30 cellular contexts compared by ENCODE assay signal in genomic region chr6:121559611-121560269, GRCh38.
"Had no signal": no experiment of that assay in that cellular context is flagged by ENCODE, and none has a peak within 500 bp of the region (broad histone marks: within the 10 kb centered on the region; RNA-seq: fewer than 3 reads in every experiment).

No MANE protein-coding gene starts in this region.

- H3K4me3 Mint-ChIP-seq: naive thymus-derived CD4-positive, alpha-beta T cell; natural killer cell; nephron progenitor cell; neural crest cell; stimulated activated memory B cell treated with anti-CD40 and anti-IgM and Interleukin-4, amounts not matched to agents 10 μg/mL and 1 μg/mL and 100 μg/mL, for 72 hours; stimulated activated naive CD8-positive, alpha-beta T cell treated with anti-CD3 and anti-CD28 coated beads, Interleukin-15, amount 100 ng/mL, for 72 hours; type B pancreatic cell had no signal

- H3K36me3 Mint-ChIP-seq: natural killer cell; stimulated activated memory B cell treated with anti-CD40 and anti-IgM and Interleukin-4, amounts not matched to agents 10 μg/mL and 1 μg/mL and 100 μg/mL, for 72 hours; type B pancreatic cell had no signal

- H3K9me3 ChIP-seq: neutrophil, pancreas, right lobe of liver, testis had no signal

- H3K4me1 Mint-ChIP-seq: naive thymus-derived CD4-positive, alpha-beta T cell; natural killer cell; nephron progenitor cell; neural crest cell; stimulated activated memory B cell treated with anti-CD40 and anti-IgM and Interleukin-4, amounts not matched to agents 10 μg/mL and 1 μg/mL and 100 μg/mL, for 72 hours; stimulated activated naive CD8-positive, alpha-beta T cell treated with anti-CD3 and anti-CD28 coated beads, Interleukin-15, amount 100 ng/mL, for 72 hours had no signal

- H3K27me3 Mint-ChIP-seq: stimulated activated memory B cell treated with anti-CD40 and anti-IgM and Interleukin-4, amounts not matched to agents 10 μg/mL and 1 μg/mL and 100 μg/mL, for 72 hours; stimulated activated naive CD8-positive, alpha-beta T cell treated with anti-CD3 and anti-CD28 coated beads, Interleukin-15, amount 100 ng/mL, for 72 hours; type B pancreatic cell had no signal

- ATAC-seq: naive thymus-derived CD4-positive, alpha-beta T cell; natural killer cell; pancreas; psoas muscle; right cardiac atrium; right lobe of liver; stimulated activated memory B cell treated with anti-CD40 and anti-IgM and Interleukin-4, amounts not matched to agents 10 μg/mL and 1 μg/mL and 100 μg/mL, for 72 hours; stimulated activated naive CD8-positive, alpha-beta T cell treated with anti-CD3 and anti-CD28 coated beads, Interleukin-15, amount 100 ng/mL, for 72 hours; stimulated activated naive CD8-positive, alpha-beta T cell treated with anti-CD3 and anti-CD28 coated beads, Interleukin-15, Interleukin-2, amounts not matched to agents 100 U/mL and 50 U/mL, for 24 hours; upper lobe of right lung had no signal

- FAIRE-seq: pancreas, small intestine had no signal

- H3K4me3 ChIP-seq: pancreas, psoas muscle, right lobe of liver, sigmoid colon, spleen, suprapubic skin, testis, tibial artery, transverse colon, upper lobe of right lung, uterus had no signal

- H3K27me3 ChIP-seq: neutrophil, pancreas, right lobe of liver, sigmoid colon, spleen, suprapubic skin, testis, tibial artery, transverse colon, upper lobe of right lung, uterus had no signal

- H3K36me3 ChIP-seq: neutrophil, pancreas, right lobe of liver, sigmoid colon, spleen, suprapubic skin, tibial artery, transverse colon, upper lobe of right lung, uterus had no signal

- DNase-seq: naive thymus-derived CD4-positive, alpha-beta T cell; natural killer cell; nephron progenitor cell; nucleus accumbens; pancreas; psoas muscle; right cardiac atrium; right lobe of liver; sigmoid colon; small intestine; spleen; stimulated activated CD4-positive, alpha-beta T cell treated with anti-CD3 and anti-CD28 coated beads, Interleukin-12 subunit alpha, Interleukin-12 subunit beta, amount 100 ng/mL, for 4 hours; stimulated activated CD4-positive, alpha-beta T cell treated with anti-CD3 and anti-CD28 coated beads, Interleukin-1b, Interleukin-23, amount 100 ng/mL, for 48 hours; stimulated activated CD4-positive, alpha-beta T cell treated with anti-CD3 and anti-CD28 coated beads, Interleukin-4, amount 100 ng/mL, for 1 hour; stimulated activated CD4-positive, alpha-beta T cell treated with anti-CD3 and anti-CD28 coated beads, Interleukin-4, amount 100 ng/mL, for 4 hours; stimulated activated CD8-positive, alpha-beta memory T cell treated with anti-CD3 and anti-CD28 coated beads, Interleukin-4, amount 100 ng/mL, for 48 hours; stimulated activated naive CD4-positive, alpha-beta T cell; stimulated activated naive CD8-positive, alpha-beta T cell treated with anti-CD3 and anti-CD28 coated beads, Interleukin-15, amount 100 ng/mL, for 72 hours; stimulated activated naive CD8-positive, alpha-beta T cell treated with anti-CD3 and anti-CD28 coated beads, Interleukin-15, Interleukin-2, amounts not matched to agents 100 U/mL and 50 U/mL, for 24 hours; substantia nigra; testis; tibial artery; transverse colon; upper lobe of right lung; uterus had no signal

- H3K4me1 ChIP-seq: pancreas, psoas muscle, right lobe of liver, sigmoid colon, spleen, suprapubic skin, testis, tibial artery, transverse colon, upper lobe of right lung, uterus had no signal

- H3K27ac ChIP-seq: neutrophil, pancreas, psoas muscle, right lobe of liver, sigmoid colon, spleen, suprapubic skin, testis, tibial artery, transverse colon, upper lobe of right lung, uterus had no signal

- H3K27ac Mint-ChIP-seq: natural killer cell; nephron progenitor cell; stimulated activated memory B cell treated with anti-CD40 and anti-IgM and Interleukin-4, amounts not matched to agents 10 μg/mL and 1 μg/mL and 100 μg/mL, for 72 hours; stimulated activated naive CD8-positive, alpha-beta T cell treated with anti-CD3 and anti-CD28 coated beads, Interleukin-15, amount 100 ng/mL, for 72 hours; type B pancreatic cell had no signal
